Comparison of ENCODE assay signal across 9 cellular contexts in the genomic region with DNA sequence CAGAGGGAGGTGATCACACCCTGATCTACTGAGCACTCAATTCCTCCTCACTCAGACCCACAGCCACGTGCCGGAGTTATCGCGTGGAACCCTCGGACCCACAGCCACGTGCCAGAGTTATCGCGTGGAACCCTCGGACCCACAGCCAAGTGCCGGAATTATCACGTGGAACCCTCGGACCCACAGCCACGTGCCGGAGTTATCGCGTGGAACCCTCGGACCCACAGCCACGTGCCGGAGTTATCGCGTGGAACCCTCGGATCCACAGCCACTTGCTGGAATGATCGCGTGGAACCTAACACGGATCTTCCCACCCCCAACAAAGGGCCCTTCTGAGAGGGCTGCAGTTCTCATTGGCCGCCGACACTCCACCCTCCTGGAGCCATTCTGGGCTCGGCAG.
"Had no signal": no experiment of that assay in that cellular context is flagged by ENCODE, and none has a peak within 500 bp of the region (broad histone marks: within the 10 kb centered on the region; RNA-seq: fewer than 3 reads in every experiment).

No MANE protein-coding gene starts in this region.

- H3K36me3 ChIP-seq: HAP-1 had no signal

- H2AFZ ChIP-seq: GM23248 had no signal

- ATAC-seq: HCT116 had no signal

- H3K27ac Mint-ChIP-seq: HFFc6 had no signal

- H3K27ac ChIP-seq: GM23248, HL-60 had no signal

- H3K9me3 Mint-ChIP-seq: HFFc6 had no signal

- DNase-seq: GM23248, GOT3, H7, HFFc6, IMR-90, KG1 had no signal

- H3K9ac ChIP-seq: GM23248 had no signal

- H3K4me3 Mint-ChIP-seq: HFFc6 had no signal

- H3K4me3 ChIP-seq: GM23248, HAP-1 had no signal

- H3K9me3 ChIP-seq: HAP-1 had no signal

- H3K4me1 ChIP-seq: HAP-1 had no signal
